8 cellular contexts compared by ENCODE assay signal in the genomic region with DNA sequence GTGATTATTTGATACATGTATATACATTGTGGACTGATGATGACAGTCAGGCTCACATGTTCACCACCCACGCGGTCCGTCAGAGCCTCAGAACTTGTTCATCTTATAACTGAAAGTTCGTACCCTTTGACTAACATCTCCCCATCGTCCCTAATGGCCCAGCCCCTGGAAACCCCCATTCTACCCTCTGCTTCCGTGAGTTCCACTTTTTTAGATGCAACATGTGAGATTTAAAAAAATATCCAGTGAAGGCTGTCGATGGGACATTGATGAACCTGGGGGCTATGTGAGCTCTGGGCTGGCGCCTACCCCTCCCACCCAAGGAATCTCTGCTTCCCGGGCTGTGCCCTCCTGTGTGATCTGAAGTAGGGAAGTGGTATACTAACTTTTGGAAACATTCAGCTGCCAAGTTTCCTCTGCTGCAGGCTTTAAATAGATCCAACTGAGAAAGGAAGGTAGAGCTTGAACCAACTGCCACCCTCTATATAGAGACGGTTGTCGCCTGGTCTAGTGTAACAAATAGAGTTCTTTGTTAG.
DNase-seq lines count a peak whose midpoint lies in the region; ATAC-seq, FAIRE-seq and TF ChIP-seq lines count a peak whose summit lies in the region.

No MANE protein-coding gene starts in this region.

- H3K27ac ChIP-seq in OCI-LY7 (ENCODE audit: low read depth, low read length, poor library complexity, severe bottlenecking) (no peak overlapping the region), caudate nucleus (ENCODE audit: low read depth, low read length) (peak overlapping the region; percentile 96)

- TF ChIP-seq POLR2A in GM12892 (IDR thresholded peaks at IDR 0.05; ENCODE audit: low read depth, low read length) = 0 out of 2 replicates have a peak, but pooled peaks have one; percentile 41

- peak; percentile 58 for ATAC-seq in HG02571 (IDR thresholded peaks at IDR 0.05; ENCODE audit: unreplicated experiment)

- no peaks in the 10 kb centered on the region for H3K9me2 ChIP-seq in OCI-LY7 (ENCODE audit: insufficient read depth, low read length)

- no peak overlapping the region for H3K4me3 ChIP-seq in OCI-LY7 (ENCODE audit: low read depth, low read length, poor library complexity, severe bottlenecking)

- H3K4me2 ChIP-seq in OCI-LY7 (ENCODE audit: low read length) = peak overlapping the region; percentile 51

- peak; percentile 41 for DNase-seq in GM12892 (ENCODE audit: insufficient read length)
- peak; percentile 37 for DNase-seq in OCI-LY7 (ENCODE audit: low spot score)
- DNase-seq in caudate nucleus (lab: John Stamatoyannopoulos, UW) = no peak
- peak; percentile 79 for DNase-seq in stimulated activated CD8-positive, alpha-beta memory T cell treated with anti-CD3 and anti-CD28 coated beads, Interleukin-7, amount 100 ng/mL, for 24 hours (ENCODE audit: low read depth)
- DNase-seq in NCI-H2029 (lab: John Stamatoyannopoulos, UW) = no peak
- no peak for DNase-seq in RCC 7860 (ENCODE audit: low spot score)
- no peak for DNase-seq in mesenteric fat pad (ENCODE audit: low spot score)

- no peak for TF ChIP-seq CTCF in OCI-LY7 (conservative IDR thresholded peaks at IDR 0.05; ENCODE audit: low read length)

- H3K4me1 ChIP-seq in OCI-LY7 (ENCODE audit: insufficient read depth, low read length, poor library complexity, severe bottlenecking) = peaks cover 51% of the 10 kb centered on the region

- H3K9me3 ChIP-seq in OCI-LY7 (ENCODE audit: low read length) = no peaks in the 10 kb centered on the region

- H3K79me2 ChIP-seq in OCI-LY7 (ENCODE audit: insufficient read depth, low read depth, low read length) = no peaks in the 10 kb centered on the region

- POLR2A ChIA-PET in OCI-LY7 (lab: Charles Lee) = interaction anchor here (0.9 to 5.4 kb wide), 7 partner anchors 15 to 167 kb away, joined by 3 to 65 read pairs (median 4); no protein-coding TSS in a partner anchor

- H3K36me3 ChIP-seq in OCI-LY7 (ENCODE audit: insufficient read depth, low read length) = no peaks in the 10 kb centered on the region

- no TSS peak for BruUV-seq in OCI-LY7 (replicated peaks; lab: Mats Ljungman, UMichigan)

- intact Hi-C loops in OCI-LY7 (cut with micrococcal nuclease; ENCODE audit: unreplicated experiment) = no loop called here

- no peaks in the 10 kb centered on the region for H4K20me1 ChIP-seq in OCI-LY7 (ENCODE audit: insufficient read depth, low read length)

- CTCF ChIA-PET in OCI-LY7 (lab: Charles Lee; ENCODE audit: unreplicated experiment) = no interaction called here

- peak overlapping the region; percentile 6; the same call in 1 of the 2 replicates for H2AFZ ChIP-seq in OCI-LY7 (ENCODE audit: low read length)

- FAIRE-seq in GM12892 (lab: Jason Lieb, UNC) (no peak), RCC 7860 (lab: Jason Lieb, UNC) (no peak)

Comparison
In these comparisons a context has a peak if more than half of its experiments do, and no peak if none do; other contexts are left out.
1. DNase-seq: peak in GM12892 (single experiment), OCI-LY7 (single experiment) and stimulated activated CD8-positive, alpha-beta memory T cell treated with anti-CD3 and anti-CD28 coated beads, Interleukin-7, amount 100 ng/mL, for 24 hours (single experiment); none in caudate nucleus (0 of 61), NCI-H2029 (single experiment), RCC 7860 (single experiment) and mesenteric fat pad (single experiment).